In genomic region chr16:79770244-79771064, GRCh38 we compare ENCODE assay signal across 8 cellular contexts.
DNase-seq lines count a peak whose midpoint lies in the region; ATAC-seq and TF ChIP-seq lines count a peak whose summit lies in the region.

No MANE protein-coding gene starts in this region.

- H3K9me3 ChIP-seq in duodenal mucosa (ENCODE audit: control insufficient read depth in 1 of 2, low read length in 2 of 2) (no peaks in the 10 kb centered on the region), liver (ENCODE audit: control insufficient read depth in 4 of 4, low read length in 3 of 4) (no peaks in the 10 kb centered on the region)

- H3K27me3 ChIP-seq in duodenal mucosa (ENCODE audit: control insufficient read depth in 1 of 2, insufficient read depth in 2 of 2, low read length in 2 of 2) (no peaks in the 10 kb centered on the region), liver (ENCODE audit: control insufficient read depth in 4 of 4, insufficient read depth in 4 of 4, low read length in 3 of 4) (no peaks in the 10 kb centered on the region)

- H3K4me1 ChIP-seq in duodenal mucosa (ENCODE audit: control insufficient read depth in 1 of 2, insufficient read depth in 2 of 2, low read length in 2 of 2): peaks cover 56 to 63% of the 10 kb centered on the region in 2 donors
- H3K4me1 ChIP-seq in liver (ENCODE audit: control insufficient read depth in 4 of 4, insufficient read depth in 4 of 4, low read length in 3 of 4): peaks cover 4 to 21% (median 16%) of the 10 kb centered on the region in 4 donors

- DNase-seq in A172 (ENCODE audit: low spot score) (peak; percentile 71), NCI-H226 (peak; percentile 83)
- DNase-seq in activated CD4-positive, alpha-beta T cell treated with anti-CD3 and anti-CD28 coated beads, Interleukin-2, amount 50 U/mL, for 4 hours: peak; percentile 29 to 46
- peak; percentile 64 to 79 for DNase-seq in stimulated activated CD4-positive, alpha-beta T cell treated with anti-CD3 and anti-CD28 coated beads, Interleukin-2, amount 100 ng/mL, for 24 hours

- peak overlapping the region; percentile 69 to 77 for H3K4me3 ChIP-seq in duodenal mucosa (ENCODE audit: low read depth in 1 of 2, low read length in 2 of 2)
- peak overlapping the region; percentile 46 to 83 (median 73) for H3K4me3 ChIP-seq in liver (ENCODE audit: low read depth in 1 of 3, low read length in 3 of 3)

- H3K27ac ChIP-seq in duodenal mucosa (ENCODE audit: low read depth, low read length): peak overlapping the region; percentile 73
- H3K27ac ChIP-seq in liver (ENCODE audit: low read depth in 1 of 2, low read length in 2 of 2): peak overlapping the region; percentile 84 to 85

- H3K9ac ChIP-seq in duodenal mucosa (ENCODE audit: low read depth in 1 of 2, low read length in 2 of 2): peak overlapping the region; percentile 73 to 83
- H3K9ac ChIP-seq in liver (ENCODE audit: low read depth in 1 of 2, low read length in 2 of 2): peak overlapping the region; percentile 47 to 90

- TF ChIP-seq RAD21 in liver (IDR thresholded peaks at IDR 0.05): peak; percentile 35 to 50

- ATAC-seq in GM18867 (IDR thresholded peaks at IDR 0.05; ENCODE audit: unreplicated experiment) (peak; percentile 99), HG03103 (IDR thresholded peaks at IDR 0.05; ENCODE audit: low read depth, unreplicated experiment) (peak; percentile 99)

- WGBS in liver: under 1% methylated on average over 59 of the region's 59 CpGs

- TF ChIP-seq CTCF in liver (IDR thresholded peaks at IDR 0.05; ENCODE audit: low read depth, low read length, missing input control): no peak

- no peaks in the 10 kb centered on the region for H3K36me3 ChIP-seq in duodenal mucosa (ENCODE audit: control insufficient read depth in 1 of 2, insufficient read depth in 2 of 2, low read length in 2 of 2)
- no peaks in the 10 kb centered on the region for H3K36me3 ChIP-seq in liver (ENCODE audit: control insufficient read depth in 4 of 4, insufficient read depth in 3 of 4, low read depth in 1 of 4, low read length in 3 of 4)

TF ChIP-seq in liver, 16 proteins besides CTCF, POLR2A, EP300 and RAD21:
- TF ChIP-seq HNF4A (conservative IDR thresholded peaks at IDR 0.05): no peak
- TF ChIP-seq NR2F2 (IDR thresholded peaks at IDR 0.05): peak; percentile 19
- no peak for TF ChIP-seq ATF3 (IDR thresholded peaks at IDR 0.05)
- no peak for TF ChIP-seq GABPA (IDR thresholded peaks at IDR 0.05 in 1 of 2, conservative IDR thresholded peaks at IDR 0.05 in 1 of 2)
- TF ChIP-seq SP1 (IDR thresholded peaks at IDR 0.05): peak; percentile 74
- no peak for TF ChIP-seq EGR1 (IDR thresholded peaks at IDR 0.05; ENCODE audit: low read depth in 2 of 2)
- TF ChIP-seq ZBTB33 (IDR thresholded peaks at IDR 0.05): peak; percentile 97
- peak in 1 of 2 donors; percentile 23 for TF ChIP-seq RXRA (IDR thresholded peaks at IDR 0.05)
- TF ChIP-seq FOXA1 (IDR thresholded peaks at IDR 0.05): no peak
- no peak for TF ChIP-seq HNF4G (IDR thresholded peaks at IDR 0.05)
- TF ChIP-seq TAF1 (conservative IDR thresholded peaks at IDR 0.05): no peak
- peak; percentile 44 for TF ChIP-seq YY1 (IDR thresholded peaks at IDR 0.05)
- no peak for TF ChIP-seq MAX (IDR thresholded peaks at IDR 0.05)
- no peak for TF ChIP-seq JUND (IDR thresholded peaks at IDR 0.05)
- TF ChIP-seq REST (IDR thresholded peaks at IDR 0.05): no peak
- no peak for TF ChIP-seq FOXA2 (IDR thresholded peaks at IDR 0.05)

Comparison
In these comparisons a context has a peak if more than half of its experiments do, and no peak if none do; other contexts are left out.
1. Peak in every context shown above with its lines: DNase-seq, ATAC-seq, H3K4me3 ChIP-seq and H3K27ac ChIP-seq.